Comparison of ENCODE assay signal across 11 cellular contexts in the genomic region with DNA sequence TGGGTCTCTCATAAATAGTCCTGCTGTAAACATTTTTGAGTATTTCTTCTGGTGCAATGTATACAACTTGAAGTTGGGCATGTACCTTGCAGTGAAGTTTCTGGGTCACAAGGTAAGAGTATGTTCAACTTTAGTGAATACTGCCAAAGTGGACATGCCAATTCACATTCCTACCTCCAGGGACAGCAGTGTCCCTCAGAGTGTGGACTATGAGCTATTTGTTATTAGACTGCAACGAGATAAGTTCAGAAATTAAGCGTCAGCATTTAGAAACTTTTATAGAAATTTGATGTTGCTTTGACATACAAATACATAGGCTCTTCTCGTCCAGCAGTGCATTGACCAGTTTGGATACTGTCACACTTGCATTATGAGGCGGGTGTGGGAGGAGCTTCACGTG. TPM values are rescaled to one million over a fixed set of nuclear protein-coding genes. Genes with fewer than 3 reads are reported as not detected.
A peak's percentile ranks its signal among the peaks of the same experiment; 100 is the strongest.
DNase-seq lines count a peak whose midpoint lies in the region; ATAC-seq and TF ChIP-seq lines count a peak whose summit lies in the region.
"Had no signal": no experiment of that assay in that cellular context is flagged by ENCODE, and none has a peak within 500 bp of the region (broad histone marks: within the 10 kb centered on the region; RNA-seq: fewer than 3 reads in every experiment).

No MANE protein-coding gene starts in this region.

- H3K4me1 ChIP-seq in gastrocnemius medialis = no peaks in the 10 kb centered on the region

- no peak for TF ChIP-seq POLR2A in gastrocnemius medialis (IDR thresholded peaks at IDR 0.05)

- ATAC-seq in gastrocnemius medialis = peak in 1 of 2 donors; percentile 58
- ATAC-seq: activated naive CD4-positive, alpha-beta T cell treated with anti-CD3 and anti-CD28 coated beads, Interleukin-2, amount 50 U/mL, for 72 hours had no signal

- H3K27me3 ChIP-seq in gastrocnemius medialis = no peaks in the 10 kb centered on the region

- DNase-seq in RKO (ENCODE audit: low spot score) = peak; percentile 30
- no peak for DNase-seq in fibroblast of the aortic adventitia (ENCODE audit: low read depth)
- DNase-seq in gastrocnemius medialis = no peak
- no peak for DNase-seq in SKM-1 (lab: John Stamatoyannopoulos, UW; ENCODE audit: unreplicated experiment)
- no peak for DNase-seq in activated CD4-positive, CD25-positive, alpha-beta regulatory T cell treated with anti-CD3 and anti-CD28 coated beads, Interleukin-2, amount 50 U/mL, for 72 hours
- no peak for DNase-seq in GM19238 (ENCODE audit: insufficient read length, low spot score)
- no peak for DNase-seq in DMS114 treated with DMSO at 0.1 percent for 48 hours (lab: John Stamatoyannopoulos, UW; ENCODE audit: unreplicated experiment)
- DNase-seq: immature natural killer cell, NCI-H1092 treated with DMSO at 0.1 percent for 48 hours had no signal

- TF ChIP-seq CTCF in GM12874 (IDR thresholded peaks at IDR 0.05; ENCODE audit: insufficient read depth, low read depth, low read length) = 0 out of 2 replicates have a peak, but pooled peaks have one; percentile 6
- peak; percentile 59 for TF ChIP-seq CTCF in fibroblast of the aortic adventitia (IDR thresholded peaks at IDR 0.05; ENCODE audit: insufficient read depth, low read length)
- TF ChIP-seq CTCF in gastrocnemius medialis (IDR thresholded peaks at IDR 0.05 in 4 of 5, conservative IDR thresholded peaks at IDR 0.05 in 1 of 5) = peak; percentile 52 to 67 (median 60)

- intact Hi-C loops in gastrocnemius medialis (cut with DNase I; ENCODE audit: low total_unique reads) = no loop called here

- H3K4me3 ChIP-seq in fibroblast of the aortic adventitia (ENCODE audit: low read depth, low read length) (no peak overlapping the region), gastrocnemius medialis (no peak overlapping the region)

- no peaks in the 10 kb centered on the region for H3K36me3 ChIP-seq in gastrocnemius medialis

- in situ Hi-C loops in gastrocnemius medialis (cut with MboI; ENCODE audit: low sequenced_read_pairs in 4 of 4) = no loop called here

- no peak overlapping the region for H3K27ac ChIP-seq in gastrocnemius medialis

- no peaks in the 10 kb centered on the region for H3K9me3 ChIP-seq in gastrocnemius medialis

RNA-seq across cellular contexts. Expression of a gene that starts 7.2 kb away (rescaled TPM):
- total RNA-seq in fibroblast of the aortic adventitia (ENCODE audit: low replicate concordance) (0.72 and 2.0 TPM in 2 replicates), gastrocnemius medialis (10 to 100 TPM in 2 of 4 donors, 1 to 10 TPM in 2; 7.1 to 55.0 (median 15.2) TPM)

Comparison
In these comparisons a context has a peak if more than half of its experiments do, and no peak if none do; other contexts are left out.
1. CTCF ChIP-seq: peak in every context shown above with its lines; median percentile 60 in gastrocnemius medialis; 59 in fibroblast of the aortic adventitia; 6 in GM12874.